15 cellular contexts compared by ENCODE assay signal in genomic region chr13:101394597-101394996, GRCh38. TPM values are rescaled to one million over a fixed set of nuclear protein-coding genes. Genes with fewer than 3 reads are reported as not detected.
A peak's percentile ranks its signal among the peaks of the same experiment; 100 is the strongest.
DNase-seq lines count a peak whose midpoint lies in the region; FAIRE-seq and TF ChIP-seq lines count a peak whose summit lies in the region.
"Had no signal": no experiment of that assay in that cellular context is flagged by ENCODE, and none has a peak within 500 bp of the region (broad histone marks: within the 10 kb centered on the region; RNA-seq: fewer than 3 reads in every experiment).

No MANE protein-coding gene starts in this region.

- no peak overlapping the region for H3K4me3 Mint-ChIP-seq in progenitor cell of endocrine pancreas (ENCODE audit: low read depth)
- H3K4me3 Mint-ChIP-seq: CD8-positive, alpha-beta memory T cell had no signal

- no peaks in the 10 kb centered on the region for H3K9me3 Mint-ChIP-seq in progenitor cell of endocrine pancreas (ENCODE audit: low read depth)

- 25 to 42% (median 27%) methylated on average over 2 of the region's 2 CpGs for WGBS in small intestine, 3 donors

- H3K4me3 ChIP-seq in HEK293 (ENCODE audit: low read depth, low read length) (no peak overlapping the region), small intestine (ENCODE audit: low read depth in 1 of 2, low read length in 2 of 2) (no peak overlapping the region)
- H3K4me3 ChIP-seq: BLaER1 had no signal

- no peaks in the 10 kb centered on the region for H3K36me3 ChIP-seq in HEK293 (ENCODE audit: control insufficient read depth in 2 of 2, insufficient read depth in 1 of 2, low read length in 2 of 2)
- H3K36me3 ChIP-seq in small intestine (ENCODE audit: control insufficient read depth in 2 of 2, insufficient read depth in 2 of 2, low read length in 2 of 2), result no peaks in the 10 kb centered on the region
- H3K36me3 ChIP-seq: BLaER1 had no signal

- peak overlapping the region; percentile 21 for H3K27ac Mint-ChIP-seq in progenitor cell of endocrine pancreas
- H3K27ac Mint-ChIP-seq: CD8-positive, alpha-beta memory T cell had no signal

- no peaks in the 10 kb centered on the region for H3K4me1 ChIP-seq in HEK293 (ENCODE audit: control insufficient read depth, insufficient read depth, low read length)
- no peaks in the 10 kb centered on the region for H3K4me1 ChIP-seq in small intestine (ENCODE audit: control insufficient read depth in 2 of 2, insufficient read depth in 1 of 2, low read depth in 1 of 2, low read length in 1 of 2)
- H3K4me1 ChIP-seq: BLaER1, Caco-2 had no signal

- no peak overlapping the region for H3K27ac ChIP-seq in HEK293 (ENCODE audit: extremely low read depth, low read depth, low read length)
- H3K27ac ChIP-seq in small intestine (ENCODE audit: low read depth in 1 of 2, low read length in 1 of 2), result no peak overlapping the region
- H3K27ac ChIP-seq: BLaER1 had no signal

- no peaks in the 10 kb centered on the region for H3K36me3 Mint-ChIP-seq in progenitor cell of endocrine pancreas (ENCODE audit: insufficient read depth)
- H3K36me3 Mint-ChIP-seq: CD8-positive, alpha-beta memory T cell had no signal

- no peaks in the 10 kb centered on the region for H3K4me1 Mint-ChIP-seq in progenitor cell of endocrine pancreas (ENCODE audit: low read depth)

- POLR2A ChIA-PET in HEK293 (lab: Yijun Ruan, JAX), result no interaction called here

- peak in 2 of 3 experiments; percentile 32 to 40 for DNase-seq in NCI-H1417 (lab: John Stamatoyannopoulos, UW)
- no peak for DNase-seq in NCI-H1417 treated with DMSO at 0.1 percent for 48 hours (lab: John Stamatoyannopoulos, UW)
- DNase-seq in dermis microvascular lymphatic vessel endothelial cell (ENCODE audit: low read depth in 2 of 2), result peak; percentile 58 to 72
- DNase-seq in progenitor cell of endocrine pancreas (ENCODE audit: low spot score, unreplicated experiment), result no peak
- no peak for DNase-seq in small intestine
- DNase-seq in cerebellar cortex (ENCODE audit: low spot score), result no peak
- DNase-seq: 8988T; AML-193; Caco-2; CD8-positive, alpha-beta memory T cell; HCEC 1CT had no signal

- H3K27me3 ChIP-seq in small intestine (ENCODE audit: control insufficient read depth in 2 of 2, insufficient read depth in 2 of 2, low read length in 2 of 2), result no peaks in the 10 kb centered on the region
- H3K27me3 ChIP-seq: BLaER1 had no signal

- TF ChIP-seq CTCF in HEK293 (tag by site-specific recombination; IDR thresholded peaks at IDR 0.05), result no peak
- TF ChIP-seq CTCF in progenitor cell of endocrine pancreas (IDR thresholded peaks at IDR 0.05; ENCODE audit: unreplicated experiment), result no peak

- no peaks in the 10 kb centered on the region for H3K27me3 Mint-ChIP-seq in progenitor cell of endocrine pancreas

- FAIRE-seq in small intestine (lab: Jason Lieb, UNC), result no peak
- FAIRE-seq: H1 had no signal

- H3K9me3 ChIP-seq in HEK293 (ENCODE audit: control insufficient read depth, insufficient read depth, low read depth, low read length) (no peaks in the 10 kb centered on the region), small intestine (ENCODE audit: control insufficient read depth, low read depth) (no peaks in the 10 kb centered on the region)
- H3K9me3 ChIP-seq: BLaER1, Caco-2 had no signal

- CTCF ChIA-PET in HEK293 (lab: Yijun Ruan, JAX), result no interaction called here

TF ChIP-seq in HEK293, 187 proteins besides CTCF, POLR2A, EP300 and RAD21:
- no peak for TF ChIP-seq ZNF274 (IDR thresholded peaks at IDR 0.05; ENCODE audit: low read length)
- no peak for TF ChIP-seq ZNF274 (tag by site-specific recombination; IDR thresholded peaks at IDR 0.05; ENCODE audit: borderline replicate concordance)
- TF ChIP-seq ZBTB17 (tag by site-specific recombination; IDR thresholded peaks at IDR 0.05), result peak; percentile 51
- no peak for TF ChIP-seq ZNF48 (tag by site-specific recombination; IDR thresholded peaks at IDR 0.05)

RNA-seq across cellular contexts. Expression of gene NALCN, which starts 21.7 kb away (rescaled TPM):
- total RNA-seq in dermis microvascular lymphatic vessel endothelial cell, result 21.6 and 29.2 TPM in 2 replicates
- 0.12 TPM in 1 of 2 replicates, not detected in the other for total RNA-seq in progenitor cell of endocrine pancreas
- polyA plus RNA-seq in small intestine, result under 1 TPM in 1 of 3 donors, not detected in 2; 0.46 TPM
- total RNA-seq: Caco-2; CD8-positive, alpha-beta memory T cell; Daoy had no signal
- polyA plus RNA-seq: CD8-positive, alpha-beta memory T cell had no signal

RNA-seq across cellular contexts. Expression of gene ITGBL1, which starts 57.9 kb away (rescaled TPM):
- 9.8 and 14.2 TPM in 2 replicates for total RNA-seq in dermis microvascular lymphatic vessel endothelial cell
- total RNA-seq in progenitor cell of endocrine pancreas, result not detected in 2 replicates
- under 1 TPM in 1 of 3 donors, not detected in 2; 0.73 TPM for polyA plus RNA-seq in small intestine
- total RNA-seq: Caco-2; CD8-positive, alpha-beta memory T cell; H1 had no signal
- polyA plus RNA-seq: CD8-positive, alpha-beta memory T cell; H1 had no signal

Comparison
In these comparisons a context has a peak if more than half of its experiments do, and no peak if none do; other contexts are left out.
1. DNase-seq: peak in NCI-H1417 (2 of 3) and dermis microvascular lymphatic vessel endothelial cell (2 of 2); none in NCI-H1417 treated with DMSO at 0.1 percent for 48 hours (single experiment), progenitor cell of endocrine pancreas (single experiment), small intestine (single experiment) and cerebellar cortex (single experiment).
2. RNA of gene NALCN, which starts 21.7 kb away (total RNA-seq): 21.6 to 29.2 TPM in dermis microvascular lymphatic vessel endothelial cell; 0.12 TPM in progenitor cell of endocrine pancreas; every median in the first group is over 10 times any median in the second.
3. RNA of gene ITGBL1, which starts 57.9 kb away (total RNA-seq): 9.8 to 14.2 TPM in dermis microvascular lymphatic vessel endothelial cell; not detected in progenitor cell of endocrine pancreas; every median in the first group is over 10 times any median in the second.